ENCODE assay signal across 9 cellular contexts in genomic region chr20:43954704-43955243, GRCh38. TPM values are rescaled to one million over a fixed set of nuclear protein-coding genes. Genes with fewer than 3 reads are reported as not detected.
A peak's percentile ranks its signal among the peaks of the same experiment; 100 is the strongest.
DNase-seq lines count a peak whose midpoint lies in the region; ATAC-seq, FAIRE-seq and TF ChIP-seq lines count a peak whose summit lies in the region.
"Had no signal": no experiment of that assay in that cellular context is flagged by ENCODE, and none has a peak within 500 bp of the region (broad histone marks: within the 10 kb centered on the region; RNA-seq: fewer than 3 reads in every experiment).

No MANE protein-coding gene starts in this region.

- peak overlapping the region; percentile 16 for H3K27ac Mint-ChIP-seq in stimulated activated memory B cell treated with anti-CD40 and anti-IgM and Interleukin-4, amounts not matched to agents 10 μg/mL and 1 μg/mL and 100 μg/mL, for 72 hours
- H3K27ac Mint-ChIP-seq in T-cell: no peak overlapping the region

- no peaks in the 10 kb centered on the region for H3K36me3 ChIP-seq in OCI-LY7 (ENCODE audit: insufficient read depth, low read length)
- H3K36me3 ChIP-seq in mammary epithelial cell (ENCODE audit: insufficient read depth, low read length): no peaks in the 10 kb centered on the region
- H3K36me3 ChIP-seq: thyroid gland had no signal

- H3K9me3 Mint-ChIP-seq in stimulated activated memory B cell treated with anti-CD40 and anti-IgM and Interleukin-4, amounts not matched to agents 10 μg/mL and 1 μg/mL and 100 μg/mL, for 72 hours: peaks cover 7% of the 10 kb centered on the region
- peaks cover 0 to 11% (median 10%) of the 10 kb centered on the region in 3 donors for H3K9me3 Mint-ChIP-seq in T-cell

- CTCF ChIA-PET in OCI-LY7 (lab: Charles Lee; ENCODE audit: unreplicated experiment) (interaction anchor here (1.4 kb wide), 1 partner anchor 11 kb away, joined by 3 read pairs; no protein-coding TSS in a partner anchor), mammary epithelial cell (lab: Charles Lee; ENCODE audit: low non-redundant PET) (interaction anchor here (0.5 kb wide), 1 partner anchor 19 kb away, joined by 24 read pairs; no protein-coding TSS in a partner anchor), T-cell (lab: Charles Lee) (no interaction called here)

- intact Hi-C loops in OCI-LY7 (cut with micrococcal nuclease; ENCODE audit: unreplicated experiment) (no loop called here), mammary epithelial cell (cut with micrococcal nuclease) (loop anchor here (1.0 to 10.0 kb wide), 4 partner anchors 15 to 110 kb away; partner anchors contain the start of gene TOX2)

- no peaks in the 10 kb centered on the region for H3K27me3 Mint-ChIP-seq in stimulated activated memory B cell treated with anti-CD40 and anti-IgM and Interleukin-4, amounts not matched to agents 10 μg/mL and 1 μg/mL and 100 μg/mL, for 72 hours
- H3K27me3 Mint-ChIP-seq in T-cell: peaks cover 0 to 10% of the 10 kb centered on the region in 2 donors

- no peak overlapping the region for H3K27ac ChIP-seq in OCI-LY7 (ENCODE audit: low read depth, low read length, poor library complexity, severe bottlenecking)
- H3K27ac ChIP-seq in mammary epithelial cell (ENCODE audit: insufficient read depth, low read depth, low read length): peak overlapping the region; percentile 40
- H3K27ac ChIP-seq: thyroid gland had no signal

- POLR2A ChIA-PET in OCI-LY7 (lab: Charles Lee): interaction anchor here (1.1 kb wide), 1 partner anchor 19 kb away, joined by 3 read pairs; no protein-coding TSS in a partner anchor
- POLR2A ChIA-PET in T-cell (lab: Charles Lee): no interaction called here

- no peaks in the 10 kb centered on the region for H4K20me1 ChIP-seq in OCI-LY7 (ENCODE audit: insufficient read depth, low read length)
- H4K20me1 ChIP-seq in mammary epithelial cell (ENCODE audit: insufficient read depth, low read length): no peaks in the 10 kb centered on the region

- H2AFZ ChIP-seq in OCI-LY7 (ENCODE audit: low read length) (peak overlapping the region; percentile 37; the same call in 1 of the 2 replicates), mammary epithelial cell (ENCODE audit: low read depth, low read length) (no peak overlapping the region)

- H3K27me3 ChIP-seq in mammary epithelial cell (ENCODE audit: insufficient read depth, low read length): no peaks in the 10 kb centered on the region
- H3K27me3 ChIP-seq: thyroid gland had no signal

- TF ChIP-seq CTCF in OCI-LY7 (conservative IDR thresholded peaks at IDR 0.05; ENCODE audit: low read length) (no peak), mammary epithelial cell (conservative IDR thresholded peaks at IDR 0.05 in 1 of 2, IDR thresholded peaks at IDR 0.05 in 1 of 2; ENCODE audit: extremely low read depth in 1 of 2, insufficient read depth in 1 of 2, low read depth in 1 of 2, low read length in 2 of 2) (no peak), D721Med (IDR thresholded peaks at IDR 0.05; ENCODE audit: insufficient read depth, missing control alignments) (no peak)

- no peak overlapping the region for H3K4me3 ChIP-seq in OCI-LY7 (ENCODE audit: low read depth, low read length, poor library complexity, severe bottlenecking)
- H3K4me3 ChIP-seq in mammary epithelial cell (replicated peaks in 1 of 3; ENCODE audit: insufficient read depth in 1 of 3, low read depth in 2 of 3, low read length in 3 of 3): no peak overlapping the region
- H3K4me3 ChIP-seq: thyroid gland had no signal

- BruUV-seq in OCI-LY7 (replicated peaks; lab: Mats Ljungman, UMichigan) (no TSS peak), mammary epithelial cell (replicated peaks; lab: Mats Ljungman, UMichigan) (no TSS peak)

- H3K4me2 ChIP-seq in OCI-LY7 (ENCODE audit: low read length) (no peak overlapping the region), mammary epithelial cell (ENCODE audit: insufficient read depth, low read depth, low read length) (peak overlapping the region; percentile 57)

- no peak for ATAC-seq in stimulated activated memory B cell treated with anti-CD40 and anti-IgM and Interleukin-4, amounts not matched to agents 10 μg/mL and 1 μg/mL and 100 μg/mL, for 72 hours
- ATAC-seq in left lobe of liver: no peak
- ATAC-seq in T-cell (replicated peaks in 1 of 4): no peak

- H3K4me1 ChIP-seq in OCI-LY7 (ENCODE audit: insufficient read depth, low read length, poor library complexity, severe bottlenecking) (peaks cover 27% of the 10 kb centered on the region), mammary epithelial cell (ENCODE audit: insufficient read depth, low read length) (peaks cover 36% of the 10 kb centered on the region)

- H3K9me3 ChIP-seq in OCI-LY7 (ENCODE audit: low read length) (no peaks in the 10 kb centered on the region), mammary epithelial cell (replicated peaks; ENCODE audit: insufficient read depth, low read length) (no peaks in the 10 kb centered on the region)
- H3K9me3 ChIP-seq: thyroid gland had no signal

- peaks cover 8% of the 10 kb centered on the region for H3K36me3 Mint-ChIP-seq in stimulated activated memory B cell treated with anti-CD40 and anti-IgM and Interleukin-4, amounts not matched to agents 10 μg/mL and 1 μg/mL and 100 μg/mL, for 72 hours
- H3K36me3 Mint-ChIP-seq in T-cell: peaks cover 2% of the 10 kb centered on the region

- H3K79me2 ChIP-seq in OCI-LY7 (ENCODE audit: insufficient read depth, low read depth, low read length) (no peaks in the 10 kb centered on the region), mammary epithelial cell (ENCODE audit: insufficient read depth, low read length) (no peaks in the 10 kb centered on the region)

- in situ Hi-C loops in mammary epithelial cell (cut with MboI; ENCODE audit: low sequenced_read_pairs in 2 of 2): no loop called here

- no peak overlapping the region for H3K4me3 Mint-ChIP-seq in stimulated activated memory B cell treated with anti-CD40 and anti-IgM and Interleukin-4, amounts not matched to agents 10 μg/mL and 1 μg/mL and 100 μg/mL, for 72 hours
- peak overlapping the region in 1 of 3 donors; percentile 49 for H3K4me3 Mint-ChIP-seq in T-cell

- dilution Hi-C loops in mammary epithelial cell (cut with HindIII; ENCODE audit: low sequenced_read_pairs): no loop called here

- WGBS in mammary epithelial cell (ENCODE audit: low coverage, missing lambda C conversion rate): 82% methylated on average over 9 of the region's 9 CpGs

- no peaks in the 10 kb centered on the region for H3K9me2 ChIP-seq in OCI-LY7 (ENCODE audit: insufficient read depth, low read length)

- no peak for FAIRE-seq in D721Med (lab: Jason Lieb, UNC)

- no peak overlapping the region for H3K9ac ChIP-seq in mammary epithelial cell (ENCODE audit: insufficient read depth, low read length)

- H3K4me1 Mint-ChIP-seq in stimulated activated memory B cell treated with anti-CD40 and anti-IgM and Interleukin-4, amounts not matched to agents 10 μg/mL and 1 μg/mL and 100 μg/mL, for 72 hours: peaks cover 47% of the 10 kb centered on the region
- peaks cover 80 to 90% (median 88%) of the 10 kb centered on the region in 3 donors for H3K4me1 Mint-ChIP-seq in T-cell

- DNase-seq in activated CD4-positive, alpha-beta T cell treated with anti-CD3 and anti-CD28 coated beads for 48 hours: peak; percentile 52
- no peak for DNase-seq in activated CD4-positive, alpha-beta T cell treated with anti-CD3 and anti-CD28 coated beads, Interleukin-2, amount 50 U/mL, for 4 hours
- DNase-seq in OCI-LY7 (ENCODE audit: low spot score): no peak
- no peak for DNase-seq in mammary epithelial cell
- no peak for DNase-seq in D721Med (ENCODE audit: insufficient read length, low spot score)
- DNase-seq in left lobe of liver (ENCODE audit: low spot score): no peak
- no peak for DNase-seq in T-cell

RNA-seq across cellular contexts. Expression of gene TOX2, which starts 40.1 kb away (rescaled TPM):
- total RNA-seq in OCI-LY7 (2014; rRNA removed; shearing (Covaris generic)): not detected in 2 replicates
- total RNA-seq in OCI-LY7 (2022): 0.23 and 0.39 TPM in 2 replicates
- total RNA-seq in mammary epithelial cell: 1 to 10 TPM in 1 of 2 donors, under 1 TPM in 1; 0.83 to 5.0 TPM
- 0.96 TPM for polyA plus RNA-seq in mammary epithelial cell
- 0.83 TPM for polyA minus RNA-seq in mammary epithelial cell
- 3.5 TPM for total RNA-seq in left lobe of liver
- 1 to 10 TPM in 4 of 5 donors, under 1 TPM in 1; 0.38 to 3.0 (median 1.6) TPM for total RNA-seq in T-cell

Comparison
In these comparisons a context has a peak if more than half of its experiments do, and no peak if none do; other contexts are left out.
1. CTCF ChIA-PET loops: an anchor here in OCI-LY7 (1.4 kb wide) and mammary epithelial cell (0.5 kb wide); none called in T-cell.